ENCODE assay signal across 1 cellular context in genomic region chr12:109188108-109188712, GRCh38.
TF ChIP-seq lines count a peak whose summit lies in the region.

No MANE protein-coding gene starts in this region.

TF ChIP-seq in K562, 482 proteins besides CTCF, POLR2A, EP300 and RAD21 (continued from another document):
- TF ChIP-seq ELF4 (CRISPR knock-in tag; IDR thresholded peaks at IDR 0.05), result 0 out of 2 replicates have a peak, but pooled peaks have one; percentile 41
- TF ChIP-seq ARHGAP35 (IDR thresholded peaks at IDR 0.05; ENCODE audit: partially characterized antibody), result no peak
- no peak for TF ChIP-seq HMBOX1 (IDR thresholded peaks at IDR 0.05)
- TF ChIP-seq SREBF2 (CRISPR knock-in tag; IDR thresholded peaks at IDR 0.05), result no peak
- peak; percentile 92 for TF ChIP-seq ZNF512 (tag; IDR thresholded peaks at IDR 0.05)
- 0 out of 2 replicates have a peak, but pooled peaks have one; percentile 31 for TF ChIP-seq OTX1 (CRISPR knock-in tag; IDR thresholded peaks at IDR 0.05)
- no peak for TF ChIP-seq MXI1 (IDR thresholded peaks at IDR 0.05; ENCODE audit: low read depth, low read length)
- TF ChIP-seq MLX (CRISPR knock-in tag; conservative IDR thresholded peaks at IDR 0.05), result no peak
- TF ChIP-seq CBX2 (IDR thresholded peaks at IDR 0.05; ENCODE audit: insufficient read depth, low read length, poor library complexity, severe bottlenecking), result no peak
- no peak for TF ChIP-seq FOXP4 (CRISPR knock-in tag; IDR thresholded peaks at IDR 0.05; ENCODE audit: borderline replicate concordance)
